In genomic region chr1:51986718-51987117, GRCh38 we compare ENCODE assay signal across 13 cellular contexts.
"Had no signal": no experiment of that assay in that cellular context is flagged by ENCODE, and none has a peak within 500 bp of the region (broad histone marks: within the 10 kb centered on the region; RNA-seq: fewer than 3 reads in every experiment).

No MANE protein-coding gene starts in this region.

- H3K4me2 ChIP-seq: hepatocyte had no signal

- H3K27ac ChIP-seq: epithelial cell of prostate, hepatocyte, neutrophil, right lobe of liver, tibial nerve had no signal

- ATAC-seq: right lobe of liver; stimulated activated memory B cell treated with anti-CD40 and anti-IgM and Interleukin-4, amounts not matched to agents 10 μg/mL and 1 μg/mL and 100 μg/mL, for 72 hours; T-helper 17 cell had no signal

- H3K4me1 ChIP-seq: right lobe of liver had no signal

- H3K27me3 ChIP-seq: right lobe of liver had no signal

- H3K9me3 ChIP-seq: neutrophil, right lobe of liver, tibial nerve had no signal

- DNase-seq: activated B cell treated with CpG ODN at 0.5 μM for 24 hours; activated CD4-positive, alpha-beta T cell treated with anti-CD3 and anti-CD28 coated beads, Interleukin-2, amount 50 U/mL, for 1 hour; activated naive CD4-positive, alpha-beta T cell treated with anti-CD3 and anti-CD28 coated beads, Interleukin-2, amount 50 U/mL, for 16 hours; central memory CD4-positive, alpha-beta T cell; effector memory CD4-positive, alpha-beta T cell; right lobe of liver; stimulated activated CD4-positive, alpha-beta T cell treated with anti-CD3 and anti-CD28 coated beads, Interleukin-1b, Interleukin-23, amount 100 ng/mL, for 48 hours; T-helper 17 cell had no signal

- H3K27ac Mint-ChIP-seq: activated B cell treated with CpG ODN at 0.5 μM for 24 hours; stimulated activated memory B cell treated with anti-CD40 and anti-IgM and Interleukin-4, amounts not matched to agents 10 μg/mL and 1 μg/mL and 100 μg/mL, for 72 hours; T-helper 17 cell had no signal

- H3K36me3 ChIP-seq: neutrophil, right lobe of liver, tibial nerve had no signal

- H3K9me3 Mint-ChIP-seq: activated B cell treated with CpG ODN at 0.5 μM for 24 hours; stimulated activated memory B cell treated with anti-CD40 and anti-IgM and Interleukin-4, amounts not matched to agents 10 μg/mL and 1 μg/mL and 100 μg/mL, for 72 hours had no signal

- H3K36me3 Mint-ChIP-seq: stimulated activated memory B cell treated with anti-CD40 and anti-IgM and Interleukin-4, amounts not matched to agents 10 μg/mL and 1 μg/mL and 100 μg/mL, for 72 hours had no signal

- H3K4me3 ChIP-seq: hepatocyte, right lobe of liver, tibial nerve had no signal

- H2AFZ ChIP-seq: hepatocyte had no signal

- H3K4me3 Mint-ChIP-seq: activated B cell treated with CpG ODN at 0.5 μM for 24 hours; stimulated activated memory B cell treated with anti-CD40 and anti-IgM and Interleukin-4, amounts not matched to agents 10 μg/mL and 1 μg/mL and 100 μg/mL, for 72 hours; T-helper 17 cell had no signal
